ENCODE assay signal across 11 cellular contexts in genomic region chr10:110268442-110268841, GRCh38. TPM values are rescaled to one million over a fixed set of nuclear protein-coding genes. Genes with fewer than 3 reads are reported as not detected.
DNase-seq lines count a peak whose midpoint lies in the region; ATAC-seq, FAIRE-seq and TF ChIP-seq lines count a peak whose summit lies in the region.
"Had no signal": no experiment of that assay in that cellular context is flagged by ENCODE, and none has a peak within 500 bp of the region (broad histone marks: within the 10 kb centered on the region; RNA-seq: fewer than 3 reads in every experiment).

No MANE protein-coding gene starts in this region.

- no peaks in the 10 kb centered on the region for H3K9me3 ChIP-seq in T-helper 17 cell (ENCODE audit: control insufficient read depth, low read length, poor library complexity, severe bottlenecking)
- H3K9me3 ChIP-seq in upper lobe of right lung = no peaks in the 10 kb centered on the region

- H3K4me1 ChIP-seq in upper lobe of right lung = peaks cover 17% of the 10 kb centered on the region

- H3K9me3 Mint-ChIP-seq in activated naive CD4-positive, alpha-beta T cell treated with anti-CD3 and anti-CD28 coated beads, Interleukin-2, amount 50 U/mL, for 24 hours = no peaks in the 10 kb centered on the region

- H3K4me3 ChIP-seq in upper lobe of right lung = no peak overlapping the region

- no peak for DNase-seq in activated naive CD4-positive, alpha-beta T cell treated with Interleukin-2 at 50 U/mL for 16 hours
- no peak for DNase-seq in T-helper 17 cell
- no peak for DNase-seq in upper lobe of right lung
- DNase-seq in iPS-NIHi11 (ENCODE audit: low spot score) = no peak
- no peak for DNase-seq in NCI-H774 (lab: John Stamatoyannopoulos, UW)
- DNase-seq: NCI-H1092 had no signal

- intact Hi-C loops in upper lobe of right lung (cut with DNase I) = loop anchor here (5.0 kb wide), 1 partner anchor 126 kb away; no protein-coding TSS in a partner anchor

- H3K4me1 Mint-ChIP-seq in activated naive CD4-positive, alpha-beta T cell treated with anti-CD3 and anti-CD28 coated beads, Interleukin-2, amount 50 U/mL, for 24 hours = peaks cover 59% of the 10 kb centered on the region
- H3K4me1 Mint-ChIP-seq in T-helper 17 cell = peaks cover 33% of the 10 kb centered on the region

- H3K27me3 ChIP-seq in upper lobe of right lung = no peaks in the 10 kb centered on the region

- no peak overlapping the region for H3K27ac ChIP-seq in upper lobe of right lung

- no peaks in the 10 kb centered on the region for H3K36me3 ChIP-seq in upper lobe of right lung

- ATAC-seq in T-helper 17 cell (no peak), upper lobe of right lung (peak; percentile 57), GM21529 (IDR thresholded peaks at IDR 0.05; ENCODE audit: unreplicated experiment) (no peak)
- ATAC-seq: HCT116 had no signal

- peak overlapping the region; percentile 31 for H3K27ac Mint-ChIP-seq in activated naive CD4-positive, alpha-beta T cell treated with anti-CD3 and anti-CD28 coated beads, Interleukin-2, amount 50 U/mL, for 24 hours
- peak overlapping the region; percentile 92 for H3K27ac Mint-ChIP-seq in T-helper 17 cell

- no peak for TF ChIP-seq CTCF in upper lobe of right lung (IDR thresholded peaks at IDR 0.05)

- no peaks in the 10 kb centered on the region for H3K27me3 Mint-ChIP-seq in activated naive CD4-positive, alpha-beta T cell treated with anti-CD3 and anti-CD28 coated beads, Interleukin-2, amount 50 U/mL, for 24 hours
- no peaks in the 10 kb centered on the region for H3K27me3 Mint-ChIP-seq in T-helper 17 cell

- FAIRE-seq in islet of Langerhans (lab: Jason Lieb, UNC) = peak; percentile 17
- FAIRE-seq: A204.1 had no signal

- H3K4me3 Mint-ChIP-seq in activated naive CD4-positive, alpha-beta T cell treated with anti-CD3 and anti-CD28 coated beads, Interleukin-2, amount 50 U/mL, for 24 hours = no peak overlapping the region
- H3K4me3 Mint-ChIP-seq in T-helper 17 cell = peak overlapping the region; percentile 19

- peaks cover 2% of the 10 kb centered on the region for H3K36me3 Mint-ChIP-seq in activated naive CD4-positive, alpha-beta T cell treated with anti-CD3 and anti-CD28 coated beads, Interleukin-2, amount 50 U/mL, for 24 hours
- H3K36me3 Mint-ChIP-seq in T-helper 17 cell (ENCODE audit: low read depth) = peaks cover 4% of the 10 kb centered on the region

RNA-seq across cellular contexts. Expression of gene SMNDC1, which starts 36.3 kb away (rescaled TPM):
- 10 to 100 TPM; 33.7 to 50.4 TPM for total RNA-seq in T-helper 17 cell
- 35.8 TPM for total RNA-seq in upper lobe of right lung
